In genomic region chr1:110309139-110309538, GRCh38 we compare ENCODE assay signal across 20 cellular contexts. TPM values are rescaled to one million over a fixed set of nuclear protein-coding genes. Genes with fewer than 3 reads are reported as not detected.
DNase-seq lines count a peak whose midpoint lies in the region; ATAC-seq and TF ChIP-seq lines count a peak whose summit lies in the region.
"Had no signal": no experiment of that assay in that cellular context is flagged by ENCODE, and none has a peak within 500 bp of the region (broad histone marks: within the 10 kb centered on the region; RNA-seq: fewer than 3 reads in every experiment).

No MANE protein-coding gene starts in this region.

- H3K9me3 ChIP-seq in mesenchymal stem cell (ENCODE audit: control insufficient read depth, low read length) = no peaks in the 10 kb centered on the region
- H3K9me3 ChIP-seq: BLaER1 treated with 17β-estradiol and CSF1 and Interleukin-3, amounts not matched to agents 10 nM and 100 nM; SJSA1; testis had no signal

- H3K4me2 ChIP-seq in mesenchymal stem cell (ENCODE audit: low read length, poor library complexity, severe bottlenecking) = no peak overlapping the region

- H3K9ac ChIP-seq in mesenchymal stem cell (ENCODE audit: low read length) = peak overlapping the region; percentile 45
- H3K9ac ChIP-seq: BLaER1 treated with 17β-estradiol and CSF1 and Interleukin-3, amounts not matched to agents 10 nM and 100 nM had no signal

- no peak for TF ChIP-seq CTCF in cardiac fibroblast (IDR thresholded peaks at IDR 0.05; ENCODE audit: low read depth, low read length)

- no peak overlapping the region for H4K91ac ChIP-seq in mesenchymal stem cell (ENCODE audit: low read length)

- H3K14ac ChIP-seq in mesenchymal stem cell (ENCODE audit: low read length in 2 of 2) = no peak overlapping the region

- H3K79me1 ChIP-seq in mesenchymal stem cell (replicated peaks; ENCODE audit: low read length, poor library complexity, severe bottlenecking) = no peaks in the 10 kb centered on the region

- H3K27ac ChIP-seq in mesenchymal stem cell (ENCODE audit: low read length, poor library complexity, severe bottlenecking) = no peak overlapping the region
- H3K27ac ChIP-seq: BLaER1 treated with 17β-estradiol and CSF1 and Interleukin-3, amounts not matched to agents 10 nM and 100 nM; SJSA1; testis had no signal

- H3K4me1 ChIP-seq in mesenchymal stem cell (ENCODE audit: control insufficient read depth, insufficient read depth, low read depth, low read length) = no peaks in the 10 kb centered on the region

- WGBS in mesenchymal stem cell = 37% methylated on average over 1 of the region's 1 CpG

- no peak overlapping the region for H4K8ac ChIP-seq in mesenchymal stem cell (ENCODE audit: low read length)

- H3K4ac ChIP-seq in mesenchymal stem cell (ENCODE audit: low read depth in 1 of 2, low read length in 2 of 2) = no peak overlapping the region

- H3K4me3 ChIP-seq in cardiac fibroblast (replicated peaks in 1 of 2; ENCODE audit: low read depth in 2 of 2, low read length in 2 of 2) (no peak overlapping the region), mesenchymal stem cell (ENCODE audit: insufficient read depth in 1 of 2, low read depth in 1 of 2, low read length in 2 of 2) (no peak overlapping the region)
- H3K4me3 ChIP-seq: BLaER1 treated with 17β-estradiol and CSF1 and Interleukin-3, amounts not matched to agents 10 nM and 100 nM; dorsolateral prefrontal cortex; SJSA1; testis had no signal

- H3K18ac ChIP-seq in mesenchymal stem cell (ENCODE audit: low read depth in 1 of 2, low read length in 2 of 2) = no peak overlapping the region

- H3K27me3 ChIP-seq in mesenchymal stem cell (ENCODE audit: control insufficient read depth in 1 of 2, insufficient read depth in 1 of 2, low read length in 2 of 2) = peaks cover 0 to 39% of the 10 kb centered on the region in 2 experiments
- H3K27me3 ChIP-seq: BLaER1 treated with 17β-estradiol and CSF1 and Interleukin-3, amounts not matched to agents 10 nM and 100 nM; dorsolateral prefrontal cortex; SJSA1; testis had no signal

- no peak overlapping the region for H2BK12ac ChIP-seq in mesenchymal stem cell (ENCODE audit: low read length in 2 of 2)

- H3K23ac ChIP-seq in mesenchymal stem cell (ENCODE audit: low read length in 2 of 2) = no peak overlapping the region

- H2AK5ac ChIP-seq in mesenchymal stem cell (ENCODE audit: low read length, severe bottlenecking) = no peak overlapping the region

- no peak overlapping the region for H2BK120ac ChIP-seq in mesenchymal stem cell (ENCODE audit: low read depth, low read length)

- no peak overlapping the region for H2BK15ac ChIP-seq in mesenchymal stem cell (ENCODE audit: low read depth, poor library complexity, severe bottlenecking)

- no peak for ATAC-seq in GM18517 (IDR thresholded peaks at IDR 0.05; ENCODE audit: unreplicated experiment)
- ATAC-seq: activated CD4-positive, alpha-beta T cell treated with anti-CD3 and anti-CD28 coated beads for 36 hours; left colon had no signal

- H3K36me3 ChIP-seq in mesenchymal stem cell (ENCODE audit: control insufficient read depth in 1 of 2, insufficient read depth in 2 of 2, low read depth in 1 of 2, low read length in 2 of 2) = no peaks in the 10 kb centered on the region
- H3K36me3 ChIP-seq: BLaER1 treated with 17β-estradiol and CSF1 and Interleukin-3, amounts not matched to agents 10 nM and 100 nM; SJSA1 had no signal

- H2BK5ac ChIP-seq in mesenchymal stem cell (ENCODE audit: low read depth, low read length, poor library complexity, severe bottlenecking) = no peak overlapping the region

- peak; percentile 65 for DNase-seq in EH (ENCODE audit: low read depth)
- DNase-seq in LHCN-M2 (ENCODE audit: low read depth) = peak; percentile 38
- peak; percentile 26 to 62 for DNase-seq in cardiac fibroblast (ENCODE audit: low read depth in 2 of 2)
- DNase-seq in mesenchymal stem cell = peak; percentile 32
- no peak for DNase-seq in SW480 (ENCODE audit: low spot score)
- no peak for DNase-seq in NCI-H2081 (lab: John Stamatoyannopoulos, UW)
- DNase-seq: activated CD4-positive, alpha-beta T cell treated with anti-CD3 and anti-CD28 coated beads for 36 hours; activated CD8-positive, alpha-beta memory T cell treated with anti-CD3 and anti-CD28 coated beads, Interleukin-2, amount 50 U/mL, for 4 hours; activated naive CD4-positive, alpha-beta T cell; DMS153; dorsolateral prefrontal cortex; hypothalamus; left colon; NCI-H446 treated with DMSO at 0.1 percent for 48 hours; OCI-M1; T-helper 9 cell; testis had no signal

- H2AFZ ChIP-seq in mesenchymal stem cell (ENCODE audit: low read depth, low read length) = no peak overlapping the region

RNA-seq across cellular contexts. Expression of gene RBM15, which starts 30.0 kb away (rescaled TPM):
- total RNA-seq in LHCN-M2 (2014; rRNA removed) = 30.3 and 33.3 TPM in 2 replicates
- 3.0 TPM for polyA plus RNA-seq in LHCN-M2 (2012)
- polyA plus RNA-seq in mesenchymal stem cell (2013, experiment 1 of 2) = 5.2 TPM
- 4.8 TPM for polyA plus RNA-seq in mesenchymal stem cell (2013, experiment 2 of 2)

Comparison
In these comparisons a context has a peak if more than half of its experiments do, and no peak if none do; other contexts are left out.
1. DNase-seq: peak in EH (single experiment), LHCN-M2 (single experiment), cardiac fibroblast (2 of 2) and mesenchymal stem cell (single experiment); none in SW480 (single experiment) and NCI-H2081 (0 of 2).